21 cellular contexts compared by ENCODE assay signal in the genomic region with DNA sequence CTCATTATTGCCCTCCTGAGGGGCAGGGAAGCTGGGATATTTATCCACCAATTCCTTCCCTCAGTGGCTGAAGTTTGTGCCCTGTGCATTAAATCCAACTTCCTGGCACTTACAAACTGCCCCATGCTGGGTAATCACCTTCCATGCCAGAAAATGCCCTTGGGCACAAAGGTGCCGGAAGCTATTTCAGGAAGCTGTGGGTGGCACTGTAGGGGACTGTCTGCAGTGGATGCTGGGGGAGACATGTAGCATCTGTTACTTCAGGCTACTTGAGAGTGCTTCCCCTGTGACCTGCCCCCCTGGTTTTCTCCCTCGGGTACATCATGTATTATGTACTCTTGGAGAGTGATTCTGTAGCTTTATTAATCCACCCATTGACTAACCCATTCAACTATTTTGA. TPM values are rescaled to one million over a fixed set of nuclear protein-coding genes. Genes with fewer than 3 reads are reported as not detected.
DNase-seq lines count a peak whose midpoint lies in the region; ATAC-seq, FAIRE-seq and TF ChIP-seq lines count a peak whose summit lies in the region.
"Had no signal": no experiment of that assay in that cellular context is flagged by ENCODE, and none has a peak within 500 bp of the region (broad histone marks: within the 10 kb centered on the region; RNA-seq: fewer than 3 reads in every experiment).

No MANE protein-coding gene starts in this region.

- H3K9me3 ChIP-seq in BLaER1 (no peaks in the 10 kb centered on the region), right atrium auricular region (no peaks in the 10 kb centered on the region)
- H3K9me3 ChIP-seq: prostate gland had no signal

- H3K4me1 ChIP-seq in BLaER1 (peaks cover 53% of the 10 kb centered on the region), right atrium auricular region (peaks cover 0 to 43% of the 10 kb centered on the region in 2 donors)
- H3K4me1 ChIP-seq: prostate gland had no signal

- no peak for FAIRE-seq in urothelium cell line (lab: Jason Lieb, UNC)
- FAIRE-seq: HepG2 had no signal

- no peaks in the 10 kb centered on the region for H3K27me3 ChIP-seq in BLaER1
- H3K27me3 ChIP-seq in right atrium auricular region = no peaks in the 10 kb centered on the region
- H3K27me3 ChIP-seq: dorsolateral prefrontal cortex had no signal

- H3K4me2 ChIP-seq in BLaER1 = peak overlapping the region; percentile 58

- no peak overlapping the region for H3K9ac ChIP-seq in BLaER1

- no peaks in the 10 kb centered on the region for H3K36me3 ChIP-seq in BLaER1
- no peaks in the 10 kb centered on the region for H3K36me3 ChIP-seq in right atrium auricular region
- H3K36me3 ChIP-seq: prostate gland had no signal

- 0 out of 2 replicates have a peak overlapping the region, but pooled peaks have one; percentile 29 for H3K27ac ChIP-seq in BLaER1
- no peak overlapping the region for H3K27ac ChIP-seq in right atrium auricular region
- H3K27ac ChIP-seq: dorsolateral prefrontal cortex, prostate gland had no signal

- TF ChIP-seq CTCF in right atrium auricular region (IDR thresholded peaks at IDR 0.05) = no peak

- no peak for ATAC-seq in HG02678 (IDR thresholded peaks at IDR 0.05; ENCODE audit: unreplicated experiment)
- ATAC-seq: CD8-positive, alpha-beta T cell; HepG2 had no signal

- DNase-seq in Daoy (ENCODE audit: low read depth) (peak; percentile 11), NCI-H146 (lab: John Stamatoyannopoulos, UW) (peak; percentile 77), right atrium auricular region (ENCODE audit: low spot score) (peak; percentile 55), urothelium cell line (ENCODE audit: low spot score) (no peak), cerebellar nuclear complex (lab: John Stamatoyannopoulos, UW) (no peak), NCI-H82 treated with DMSO at 0.1 percent for 48 hours (lab: John Stamatoyannopoulos, UW; ENCODE audit: unreplicated experiment) (no peak)
- DNase-seq: activated CD4-positive, alpha-beta T cell treated with anti-CD3 and anti-CD28 coated beads, Interleukin-2, amount 50 U/mL, for 4 hours; activated CD4-positive, CD25-positive, alpha-beta regulatory T cell; activated effector memory CD4-positive, alpha-beta T cell treated with Interleukin-2 at 50 U/mL for 16 hours; activated naive CD8-positive, alpha-beta T cell treated with anti-CD3 and anti-CD28 coated beads, Interleukin-2, amount 10 ng/mL, durations not matched to agents 7 days and 5 days; CD8-positive, alpha-beta T cell; dorsolateral prefrontal cortex; H9; mammary epithelial cell; NCI-H1436 treated with DMSO at 0.1 percent for 48 hours; NCI-H748 treated with DMSO at 0.1 percent for 48 hours; trophoblast cell had no signal

- H3K4me3 ChIP-seq in BLaER1 (no peak overlapping the region), right atrium auricular region (no peak overlapping the region)
- H3K4me3 ChIP-seq: dorsolateral prefrontal cortex, prostate gland had no signal

- H4K20me1 ChIP-seq in BLaER1 = no peaks in the 10 kb centered on the region

RNA-seq across cellular contexts. Expression of a gene that starts 24.7 kb away (rescaled TPM):
- total RNA-seq in Daoy (2014; rRNA removed; shearing (Covaris generic)) = 3.7 and 5.9 TPM in 2 replicates
- 10 to 100 TPM; 27.8 to 28.5 TPM for total RNA-seq in right atrium auricular region

Comparison
In these comparisons a context has a peak if more than half of its experiments do, and no peak if none do; other contexts are left out.
1. DNase-seq: peak in Daoy (single experiment), NCI-H146 (single experiment) and right atrium auricular region (single experiment); none in urothelium cell line (single experiment), cerebellar nuclear complex (0 of 2) and NCI-H82 treated with DMSO at 0.1 percent for 48 hours (single experiment).